Comparison of ENCODE assay signal across 10 cellular contexts in genomic region chr3:75643031-75643800, GRCh38. TPM values are rescaled to one million over a fixed set of nuclear protein-coding genes. Genes with fewer than 3 reads are reported as not detected.
DNase-seq lines count a peak whose midpoint lies in the region; FAIRE-seq and TF ChIP-seq lines count a peak whose summit lies in the region.
"Not testable (repeated sequence)": the region's sequence is repeated elsewhere in the genome, so short reads cannot be mapped to it uniquely, and the experiment has no call there.
"Had no signal": no experiment of that assay in that cellular context is flagged by ENCODE, and none has a peak within 500 bp of the region (broad histone marks: within the 10 kb centered on the region; RNA-seq: fewer than 3 reads in every experiment).

No MANE protein-coding gene starts in this region.

- not testable (repeated sequence) for H4K91ac ChIP-seq in H1 (replicated peaks; ENCODE audit: insufficient read length, low read length)

- H3K4ac ChIP-seq in H1 (replicated peaks; ENCODE audit: insufficient read length, low read depth, low read length): not testable (repeated sequence)

- not testable (repeated sequence) for H2BK12ac ChIP-seq in H1 (ENCODE audit: low read depth, low read length)

- H3K36me3 Mint-ChIP-seq in activated naive CD4-positive, alpha-beta T cell treated with anti-CD3 and anti-CD28 coated beads, Interleukin-2, amount 10 ng/mL, durations not matched to agents 7 days and 5 days: not testable (repeated sequence)

- not testable (repeated sequence) for TF ChIP-seq EP300 in H1 (IDR thresholded peaks at IDR 0.05; ENCODE audit: borderline replicate concordance in 1 of 2, low read depth in 2 of 2, low read length in 2 of 2); ovary (IDR thresholded peaks at IDR 0.05)

- H3K27ac Mint-ChIP-seq in activated naive CD4-positive, alpha-beta T cell treated with anti-CD3 and anti-CD28 coated beads, Interleukin-2, amount 10 ng/mL, durations not matched to agents 7 days and 5 days: peak overlapping the region; percentile 28

- not testable (repeated sequence) for H3K4me3 ChIP-seq in HFF-Myc (replicated peaks; ENCODE audit: low read depth, low read length); H1 (ENCODE audit: extremely low read depth in 1 of 4, insufficient read depth in 2 of 4, low read depth in 3 of 4, low read length in 4 of 4); keratinocyte (ENCODE audit: control insufficient read depth in 2 of 3, extremely low read depth in 1 of 3, insufficient read depth in 2 of 3, low read depth in 1 of 3, low read length in 3 of 3); ovary; uterus

- DNase-seq in Daoy (ENCODE audit: low read depth): peak; percentile 26
- DNase-seq in HFF-Myc (ENCODE audit: extremely low read depth, low read depth): peak; percentile 19
- peak; percentile 54 for DNase-seq in RPMI7951 (ENCODE audit: low read depth)
- peak; percentile 28 for DNase-seq in activated naive CD4-positive, alpha-beta T cell treated with anti-CD3 and anti-CD28 coated beads, Interleukin-2, amount 10 ng/mL, durations not matched to agents 7 days and 5 days
- not testable (repeated sequence) for DNase-seq in H1 (ENCODE audit: low read depth in 1 of 2, low spot score in 2 of 2); keratinocyte (ENCODE audit: low read depth, low spot score); uterus
- peak in 1 of 5 donors; percentile 32 for DNase-seq in ovary

- H2AFZ ChIP-seq in H1 (ENCODE audit: low read length): not testable (repeated sequence)
- peak overlapping the region; percentile 30 for H2AFZ ChIP-seq in keratinocyte (ENCODE audit: control insufficient read depth, low read length)

- H2BK5ac ChIP-seq in H1 (ENCODE audit: low read depth, low read length): not testable (repeated sequence)

- intact Hi-C loops in ovary (cut with DNase I): loop anchor here in 1 of 4 donors (10.0 kb wide), 1 partner anchor 348 kb away; no protein-coding TSS in a partner anchor
- intact Hi-C loops in uterus (cut with DNase I; ENCODE audit: low total_unique reads): not testable (repeated sequence)

- H3K9ac ChIP-seq in H1 (replicated peaks in 1 of 4; ENCODE audit: extremely low read depth in 1 of 4, low read depth in 3 of 4, low read length in 3 of 4); keratinocyte (ENCODE audit: control insufficient read depth, extremely low read depth, insufficient read depth, low read length): not testable (repeated sequence)

- TF ChIP-seq CTCF in HFF-Myc (IDR thresholded peaks at IDR 0.05; ENCODE audit: low read depth, low read length, missing control alignments) (peak; percentile 44), H1 (IDR thresholded peaks at IDR 0.05; ENCODE audit: control extremely low read depth in 1 of 3, insufficient read depth in 1 of 3, low read depth in 1 of 3, low read length in 3 of 3) (peak in 1 of 3 experiments; percentile 35; a peak in 2 of 4 replicates), keratinocyte (optimal IDR thresholded peaks at IDR 0.05 in 1 of 3, IDR thresholded peaks at IDR 0.05 in 1 of 3, conservative IDR thresholded peaks at IDR 0.05 in 1 of 3; ENCODE audit: extremely low read depth in 1 of 3, insufficient read depth in 2 of 3, low read length in 3 of 3) (peak; percentile 4 to 27 (median 22)), ovary (IDR thresholded peaks at IDR 0.05) (peak in 2 of 3 donors; percentile 45 to 55), uterus (IDR thresholded peaks at IDR 0.05) (peak; percentile 43 to 52 (median 44))

- peak; percentile 56 to 61 for TF ChIP-seq RAD21 in H1 (IDR thresholded peaks at IDR 0.05 in 1 of 2, conservative IDR thresholded peaks at IDR 0.05 in 1 of 2; ENCODE audit: low read depth in 2 of 2, low read length in 2 of 2)

- H3K9me3 Mint-ChIP-seq in activated naive CD4-positive, alpha-beta T cell treated with anti-CD3 and anti-CD28 coated beads, Interleukin-2, amount 10 ng/mL, durations not matched to agents 7 days and 5 days: not testable (repeated sequence)

- not testable (repeated sequence) for H3K36me3 ChIP-seq in H1 (ENCODE audit: control insufficient read depth in 2 of 4, insufficient read depth in 4 of 4, low read length in 3 of 4); keratinocyte (ENCODE audit: control insufficient read depth in 2 of 2, extremely low read depth in 1 of 2, insufficient read depth in 2 of 2, low read length in 2 of 2); ovary; uterus

- dilution Hi-C loops in keratinocyte (cut with MboI; ENCODE audit: extremely low pct_ligation_motif_present, low sequenced_read_pairs): not testable (repeated sequence)

- not testable (repeated sequence) for H2AK5ac ChIP-seq in H1 (ENCODE audit: low read depth, low read length)

- not testable (repeated sequence) for H3K79me1 ChIP-seq in H1 (ENCODE audit: low read depth, low read length)

- H2BK15ac ChIP-seq in H1 (ENCODE audit: low read length): not testable (repeated sequence)

- peaks cover 11% of the 10 kb centered on the region for H3K27me3 Mint-ChIP-seq in activated naive CD4-positive, alpha-beta T cell treated with anti-CD3 and anti-CD28 coated beads, Interleukin-2, amount 10 ng/mL, durations not matched to agents 7 days and 5 days

- not testable (repeated sequence) for FAIRE-seq in H1 (lab: Jason Lieb, UNC); keratinocyte (lab: Jason Lieb, UNC)

- not testable (repeated sequence) for H3K56ac ChIP-seq in H1 (replicated peaks; ENCODE audit: insufficient read length, low read depth, low read length)

- not testable (repeated sequence) for H3K9me3 ChIP-seq in H1 (ENCODE audit: insufficient read depth in 2 of 2, low read depth in 1 of 2, low read length in 1 of 2); keratinocyte (ENCODE audit: control insufficient read depth, low read depth, low read length); ovary; uterus

- CTCF ChIA-PET in activated naive CD4-positive, alpha-beta T cell treated with anti-CD3 and anti-CD28 coated beads, Interleukin-2, amount 10 ng/mL, durations not matched to agents 7 days and 5 days (lab: Charles Lee): not testable (repeated sequence)
- CTCF ChIA-PET in H1 (lab: Charles Lee; ENCODE audit: partially characterized antibody): interaction anchor here (0.8 to 2.2 kb wide), 10 partner anchors 11 to 318 kb away, joined by 3 to 12 read pairs (median 5); no protein-coding TSS in a partner anchor

- not testable (repeated sequence) for H2BK120ac ChIP-seq in H1 (replicated peaks; ENCODE audit: low read depth, low read length)

- H3K23ac ChIP-seq in H1 (ENCODE audit: insufficient read length): not testable (repeated sequence)

- POLR2A ChIA-PET in H1 (lab: Charles Lee; ENCODE audit: partially characterized antibody): not testable (repeated sequence)

- H4K5ac ChIP-seq in H1 (ENCODE audit: insufficient read length, low read depth, low read length): not testable (repeated sequence)

- not testable (repeated sequence) for H2BK20ac ChIP-seq in H1 (ENCODE audit: low read length)

- not testable (repeated sequence) for H3K14ac ChIP-seq in H1 (ENCODE audit: insufficient read length)

- not testable (repeated sequence) for H3K23me2 ChIP-seq in H1 (ENCODE audit: low read depth, low read length)

- not testable (repeated sequence) for H4K20me1 ChIP-seq in H1 (replicated peaks in 1 of 2; ENCODE audit: control insufficient read depth in 1 of 2, insufficient read depth in 2 of 2, low read length in 2 of 2); keratinocyte (ENCODE audit: control insufficient read depth, extremely low read depth, insufficient read depth, low read length)

- H4K8ac ChIP-seq in H1 (ENCODE audit: extremely low read depth, insufficient read depth, low read length): not testable (repeated sequence)

- not testable (repeated sequence) for H3K18ac ChIP-seq in H1 (ENCODE audit: extremely low read depth, low read length)

- not testable (repeated sequence) for H3K79me2 ChIP-seq in H1 (ENCODE audit: control insufficient read depth in 1 of 2, insufficient read depth in 2 of 2, low read length in 2 of 2); keratinocyte (ENCODE audit: control insufficient read depth, insufficient read depth, low read length)

- not testable (repeated sequence) for H3K27ac ChIP-seq in H1 (ENCODE audit: low read depth, low read length); keratinocyte (ENCODE audit: control insufficient read depth, insufficient read depth, low read length); ovary; uterus

- H3K4me2 ChIP-seq in H1 (ENCODE audit: insufficient read depth in 1 of 2, low read depth in 2 of 2, low read length in 2 of 2): not testable (repeated sequence)
- peak overlapping the region; percentile 37 for H3K4me2 ChIP-seq in keratinocyte (ENCODE audit: control insufficient read depth, extremely low read depth, insufficient read depth, low read depth, low read length)

- peaks cover 10% of the 10 kb centered on the region for H3K4me1 Mint-ChIP-seq in activated naive CD4-positive, alpha-beta T cell treated with anti-CD3 and anti-CD28 coated beads, Interleukin-2, amount 10 ng/mL, durations not matched to agents 7 days and 5 days

- H3K4me3 Mint-ChIP-seq in activated naive CD4-positive, alpha-beta T cell treated with anti-CD3 and anti-CD28 coated beads, Interleukin-2, amount 10 ng/mL, durations not matched to agents 7 days and 5 days: peak overlapping the region; percentile 48

- TF ChIP-seq POLR2A in H1 (IDR thresholded peaks at IDR 0.05; ENCODE audit: control extremely low read depth in 1 of 2, low read depth in 2 of 2, low read length in 2 of 2); ovary (IDR thresholded peaks at IDR 0.05); uterus (IDR thresholded peaks at IDR 0.05): not testable (repeated sequence)

- not testable (repeated sequence) for H3K27me3 ChIP-seq in H1 (replicated peaks in 1 of 4; ENCODE audit: control insufficient read depth in 3 of 4, extremely low read depth in 1 of 4, insufficient read depth in 3 of 4, low read length in 3 of 4); keratinocyte (ENCODE audit: control insufficient read depth, extremely low read depth, insufficient read depth, low read length); ovary; uterus

- WGBS in H1 (ENCODE audit: extremely low coverage in 1 of 2, insufficient coverage in 1 of 2, insufficient read length in 1 of 2, insufficient replicate concordance in 2 of 2, low coverage in 1 of 2, low lambda C conversion rate in 2 of 2, missing lambda C conversion rate in 1 of 2), 2 experiments: 23% methylated on average over 20 of the region's 20 CpGs; no CpG with 5 or more reads in 1 of the 2 experiments
- 14 to 21% (median 15%) methylated on average over 20 of the region's 20 CpGs for WGBS in ovary, 3 donors

- not testable (repeated sequence) for H3K4me1 ChIP-seq in H1 (replicated peaks in 1 of 4; ENCODE audit: control insufficient read depth in 3 of 4, insufficient read depth in 4 of 4, low read length in 3 of 4); keratinocyte (ENCODE audit: control insufficient read depth, extremely low read depth, insufficient read depth, low read length); ovary (ENCODE audit: insufficient read depth); uterus

- not testable (repeated sequence) for H3K9me1 ChIP-seq in keratinocyte (ENCODE audit: control insufficient read depth, extremely low read depth, insufficient read depth, low read length)

RNA-seq across cellular contexts. Expression of gene FRG2C, which starts 20.9 kb away (rescaled TPM):
- total RNA-seq in Daoy (2014; rRNA removed; shearing (Covaris generic)): 0.06 TPM in 1 of 2 replicates, not detected in the other
- total RNA-seq in RPMI7951 (2014; rRNA removed; shearing (Covaris generic)): not detected in 2 replicates
- total RNA-seq in H1 (2021; fragmentation: NEBNext Ultra II Directional; extraction: Animal tissue kit (Norgen Biotek cat#: 25700)): not detected in 2 replicates
- polyA plus RNA-seq in H1 (2011; rRNA removed) (0.05 TPM in 1 of 2 replicates, not detected in the other), keratinocyte (not detected in 3 replicates), ovary (not detected)
- polyA plus RNA-seq in H1 (2011; cell fraction: cytosol; rRNA removed): 0.04 TPM
- polyA plus RNA-seq in H1 (2011; cell fraction: nucleus; rRNA removed): not detected
- 0.08 TPM in 2 of 4 replicates, not detected in the others for polyA plus RNA-seq in H1 (2012, experiment 1 of 2)
- polyA plus RNA-seq in H1 (2012, experiment 2 of 2): not detected
- 0.10 TPM for polyA plus RNA-seq in H1 (2013, experiment 1 of 2)
- polyA plus RNA-seq in H1 (2013, experiment 2 of 2): 0.09 TPM
- polyA minus RNA-seq in H1 (2011; rRNA and poly(A)+ RNA removed): not detected in 2 replicates
- not detected for polyA minus RNA-seq in H1 (2011; cell fraction: cytosol; rRNA and poly(A)+ RNA removed)
- 0.40 TPM for polyA minus RNA-seq in H1 (2011; cell fraction: nucleus; rRNA and poly(A)+ RNA removed)
- not detected for polyA plus RNA-seq in keratinocyte (2011; ENCODE audit: low read depth)
- polyA plus RNA-seq in keratinocyte (2011; cell fraction: cytosol; rRNA removed): not detected in 2 replicates
- polyA plus RNA-seq in keratinocyte (2011; cell fraction: nucleus; rRNA removed): not detected in 2 replicates
- not detected in 2 replicates for polyA plus RNA-seq in keratinocyte (2012; ENCODE audit: low replicate concordance)
- polyA minus RNA-seq in keratinocyte: not detected in 3 replicates
- polyA minus RNA-seq in keratinocyte (2011; cell fraction: cytosol; rRNA and poly(A)+ RNA removed): not detected
- not detected in 2 replicates for polyA minus RNA-seq in keratinocyte (2011; cell fraction: nucleus; rRNA and poly(A)+ RNA removed)
- total RNA-seq in ovary (not detected), uterus (not detected)
- total RNA-seq: right cardiac atrium had no signal
- polyA plus RNA-seq: adipose tissue, right cardiac atrium had no signal
